29 cellular contexts compared by ENCODE assay signal in the genomic region with DNA sequence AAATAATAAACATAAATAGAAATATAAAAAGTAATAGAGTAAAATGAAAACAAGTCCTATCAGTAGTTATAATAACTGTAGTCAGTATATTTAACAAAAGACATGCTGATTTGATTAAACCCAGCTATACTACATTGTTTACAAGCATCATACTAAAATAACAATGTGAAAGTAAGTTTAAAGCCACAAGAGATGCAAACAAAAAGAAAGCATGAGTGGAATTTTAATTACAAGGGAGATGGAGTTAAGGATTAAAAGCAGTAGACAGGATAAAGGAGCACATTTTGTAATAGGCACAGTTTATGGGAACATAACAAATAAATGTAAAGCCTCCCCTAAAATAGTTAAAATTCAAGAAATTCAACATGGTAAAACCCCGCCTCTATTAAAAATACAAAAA. TPM values are rescaled to one million over a fixed set of nuclear protein-coding genes. Genes with fewer than 3 reads are reported as not detected.
DNase-seq lines count a peak whose midpoint lies in the region; ATAC-seq and TF ChIP-seq lines count a peak whose summit lies in the region.
"Had no signal": no experiment of that assay in that cellular context is flagged by ENCODE, and none has a peak within 500 bp of the region (broad histone marks: within the 10 kb centered on the region; RNA-seq: fewer than 3 reads in every experiment).

No MANE protein-coding gene starts in this region.

- H3K27me3 ChIP-seq in A673 (replicated peaks; ENCODE audit: insufficient read depth, low read depth, low read length, poor library complexity), result no peaks in the 10 kb centered on the region
- H3K27me3 ChIP-seq: cardiac muscle cell, upper lobe of right lung had no signal

- TF ChIP-seq CTCF in A673 (conservative IDR thresholded peaks at IDR 0.05; ENCODE audit: low read depth, low read length) (no peak), fibroblast of villous mesenchyme (IDR thresholded peaks at IDR 0.05; ENCODE audit: insufficient read depth, low read depth, low read length) (no peak)

- POLR2A ChIA-PET in A673 (lab: Charles Lee; ENCODE audit: low non-redundant PET), result no interaction called here

- H3K4me3 ChIP-seq in A673 (ENCODE audit: low read depth, low read length, poor library complexity, severe bottlenecking) (no peak overlapping the region), fibroblast of villous mesenchyme (ENCODE audit: low read depth, low read length) (no peak overlapping the region)
- H3K4me3 ChIP-seq: cardiac muscle cell, coronary artery, lung, upper lobe of right lung had no signal

- peaks cover 6% of the 10 kb centered on the region for H3K4me1 ChIP-seq in A673 (ENCODE audit: insufficient read depth, low read length, poor library complexity, severe bottlenecking)
- H3K4me1 ChIP-seq: upper lobe of right lung had no signal

- intact Hi-C loops in A673 (cut with micrococcal nuclease; ENCODE audit: unreplicated experiment), result no loop called here

- H3K27ac Mint-ChIP-seq in activated T-helper 17 cell treated with anti-CD3 and anti-CD28 coated beads, Interleukin-2, amount 50 U/mL, for 72 hours, result peak overlapping the region; percentile 52
- H3K27ac Mint-ChIP-seq: activated CD4-positive, alpha-beta T cell treated with anti-CD3 and anti-CD28 coated beads for 36 hours; T-helper 1 cell treated with Interleukin-12 subunit alpha and Interleukin-12 subunit beta and Interleukin-4 antibody, amounts not matched to agents 30 μg/mL and 1 μg/mL, for 36 hours had no signal

- peak; percentile 15 for DNase-seq in A673 (ENCODE audit: low spot score)
- DNase-seq in EL, result peak; percentile 9
- DNase-seq in fibroblast of villous mesenchyme (ENCODE audit: low read depth), result peak; percentile 51
- DNase-seq in Ammon's horn (ENCODE audit: low spot score), result no peak
- no peak for DNase-seq in activated effector memory CD4-positive, alpha-beta T cell treated with Interleukin-2 at 50 U/mL for 16 hours
- no peak for DNase-seq in D341Med (ENCODE audit: low spot score)
- DNase-seq: activated CD4-positive, alpha-beta T cell treated with anti-CD3 and anti-CD28 coated beads for 36 hours; activated CD8-positive, alpha-beta memory T cell treated with anti-CD3 and anti-CD28 coated beads for 24 hours; activated naive CD4-positive, alpha-beta T cell treated with Interleukin-2 at 50 U/mL for 16 hours; activated T-cell treated with anti-CD3 and anti-CD28 coated beads, Interleukin-2, amount 50 U/mL, for 1 hour; amygdala; CD4-positive, alpha-beta memory T cell; DMS153; GDM1; glutamatergic neuron; H9; kidney glomerular epithelial cell; NCI-H1092; NCI-H1930; NCI-H526 treated with DMSO at 0.1 percent for 48 hours; upper lobe of right lung had no signal

- H3K27ac ChIP-seq in A673 (ENCODE audit: low read depth, low read length, poor library complexity, severe bottlenecking), result no peak overlapping the region
- H3K27ac ChIP-seq: coronary artery, HL-60, upper lobe of right lung had no signal

- no peak for ATAC-seq in activated T-helper 17 cell treated with anti-CD3 and anti-CD28 coated beads, Interleukin-2, amount 50 U/mL, for 72 hours (replicated peaks)
- no peak for ATAC-seq in GM21447 (IDR thresholded peaks at IDR 0.05; ENCODE audit: unreplicated experiment)
- ATAC-seq: activated CD4-positive, alpha-beta T cell treated with anti-CD3 and anti-CD28 coated beads for 36 hours; upper lobe of right lung had no signal

- H3K4me1 Mint-ChIP-seq in activated T-helper 17 cell treated with anti-CD3 and anti-CD28 coated beads, Interleukin-2, amount 50 U/mL, for 72 hours, result no peaks in the 10 kb centered on the region
- H3K4me1 Mint-ChIP-seq: activated CD4-positive, alpha-beta T cell treated with anti-CD3 and anti-CD28 coated beads for 36 hours; neural crest cell had no signal

- no peak overlapping the region for H3K4me3 Mint-ChIP-seq in activated T-helper 17 cell treated with anti-CD3 and anti-CD28 coated beads, Interleukin-2, amount 50 U/mL, for 72 hours
- H3K4me3 Mint-ChIP-seq: activated CD4-positive, alpha-beta T cell treated with anti-CD3 and anti-CD28 coated beads for 36 hours; CD4-positive, alpha-beta memory T cell; H9; neural crest cell; T-helper 1 cell treated with Interleukin-12 subunit alpha and Interleukin-12 subunit beta and Interleukin-4 antibody, amounts not matched to agents 30 μg/mL and 1 μg/mL, for 36 hours had no signal

- peaks cover 43% of the 10 kb centered on the region for H3K36me3 ChIP-seq in A673 (ENCODE audit: insufficient read depth, low read length, poor library complexity, severe bottlenecking)

- H3K27me3 Mint-ChIP-seq in activated T-helper 17 cell treated with anti-CD3 and anti-CD28 coated beads, Interleukin-2, amount 50 U/mL, for 72 hours, result no peaks in the 10 kb centered on the region
- H3K27me3 Mint-ChIP-seq: activated CD4-positive, alpha-beta T cell treated with anti-CD3 and anti-CD28 coated beads for 36 hours; CD4-positive, alpha-beta memory T cell had no signal

- CTCF ChIA-PET in A673 (lab: Charles Lee), result no interaction called here

- peaks cover 80% of the 10 kb centered on the region for H3K36me3 Mint-ChIP-seq in activated T-helper 17 cell treated with anti-CD3 and anti-CD28 coated beads, Interleukin-2, amount 50 U/mL, for 72 hours (ENCODE audit: low read depth)

- no peaks in the 10 kb centered on the region for H3K9me3 ChIP-seq in A673 (ENCODE audit: low read depth, low read length, poor library complexity, severe bottlenecking)
- H3K9me3 ChIP-seq: upper lobe of right lung had no signal

- no peaks in the 10 kb centered on the region for H3K9me3 Mint-ChIP-seq in activated T-helper 17 cell treated with anti-CD3 and anti-CD28 coated beads, Interleukin-2, amount 50 U/mL, for 72 hours
- H3K9me3 Mint-ChIP-seq: CD4-positive, alpha-beta memory T cell; H9; neural crest cell; T-helper 1 cell treated with Interleukin-12 subunit alpha and Interleukin-12 subunit beta and Interleukin-4 antibody, amounts not matched to agents 30 μg/mL and 1 μg/mL, for 36 hours had no signal

- BruUV-seq in A673 (replicated peaks; lab: Mats Ljungman, UMichigan), result TSS peak; percentile 16

RNA-seq across cellular contexts. Expression of gene SENP6, which starts 41.5 kb away (rescaled TPM):
- total RNA-seq in A673 (2021), result 92.7 and 103 TPM in 2 replicates
- 10 to 100 TPM; 60.0 to 68.3 TPM for total RNA-seq in activated T-helper 17 cell treated with anti-CD3 and anti-CD28 coated beads, Interleukin-2, amount 50 U/mL, for 72 hours
- total RNA-seq in fibroblast of villous mesenchyme, result 93.1 and 113 TPM in 2 replicates

Comparison
In these comparisons a context has a peak if more than half of its experiments do, and no peak if none do; other contexts are left out.
1. DNase-seq: peak in A673 (single experiment), EL (single experiment) and fibroblast of villous mesenchyme (single experiment); none in Ammon's horn (single experiment), activated effector memory CD4-positive, alpha-beta T cell treated with Interleukin-2 at 50 U/mL for 16 hours (single experiment) and D341Med (single experiment).